ENCODE assay signal across 8 cellular contexts in the genomic region with DNA sequence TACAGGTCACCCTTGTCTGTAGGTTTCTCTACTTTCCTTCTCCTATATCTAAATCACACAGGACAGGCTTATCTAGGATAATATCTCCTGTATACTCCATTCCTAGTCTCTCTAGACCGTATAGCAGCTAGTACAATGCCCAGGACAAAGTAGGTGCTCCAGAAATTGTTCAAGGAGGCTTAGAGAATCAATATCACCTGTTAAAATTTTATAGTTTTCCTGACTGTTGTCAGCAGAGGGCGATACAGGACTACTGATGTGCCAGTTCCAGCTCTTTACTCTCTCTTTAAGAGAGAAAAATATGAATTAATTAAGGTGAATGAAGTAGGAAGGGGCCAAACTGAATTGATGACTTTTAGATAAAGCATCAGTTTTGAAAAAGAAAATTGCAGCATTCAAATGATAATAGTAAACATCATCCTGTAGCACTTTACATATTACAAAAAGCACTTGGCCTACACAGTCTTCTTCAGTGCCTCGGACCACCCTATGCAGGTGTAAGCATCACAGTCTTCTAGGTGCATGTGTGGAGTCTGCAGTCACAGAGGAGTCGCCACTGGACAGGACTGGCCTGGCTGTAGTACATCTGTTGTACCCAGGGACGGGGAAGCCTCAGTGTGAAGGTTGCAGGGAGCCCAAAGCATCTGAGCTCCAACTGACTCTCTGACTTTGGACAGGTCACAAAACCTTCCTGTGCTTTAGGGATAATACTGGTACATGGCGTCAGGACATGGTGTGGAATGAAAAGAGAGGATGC.
A peak's percentile ranks its signal among the peaks of the same experiment; 100 is the strongest.
DNase-seq lines count a peak whose midpoint lies in the region; ATAC-seq and TF ChIP-seq lines count a peak whose summit lies in the region.

No MANE protein-coding gene starts in this region.

- CTCF ChIA-PET in activated CD8-positive, alpha-beta T cell treated with anti-CD3 and anti-CD28 coated beads for 36 hours (lab: Charles Lee), result interaction anchor here (0.8 to 3.8 kb wide), 43 partner anchors 8 to 908 kb away, joined by 3 to 47 read pairs (median 3); a partner anchor contains a TSS

- no peak overlapping the region for H3K4me3 Mint-ChIP-seq in activated CD8-positive, alpha-beta T cell treated with anti-CD3 and anti-CD28 coated beads for 36 hours

- no peak overlapping the region for H3K27ac Mint-ChIP-seq in activated CD8-positive, alpha-beta T cell treated with anti-CD3 and anti-CD28 coated beads for 36 hours

- DNase-seq in AG10803 (ENCODE audit: low read depth) (peak; percentile 52), NCI-H2196 (lab: John Stamatoyannopoulos, UW; ENCODE audit: unreplicated experiment) (peak; percentile 51), foreskin melanocyte (peak; percentile 36), retinal pigment epithelial cell (ENCODE audit: low read depth) (no peak), SKM-1 (lab: John Stamatoyannopoulos, UW; ENCODE audit: unreplicated experiment) (no peak)
- DNase-seq in activated CD8-positive, alpha-beta T cell treated with anti-CD3 and anti-CD28 coated beads for 36 hours, result peak; percentile 54

- no peaks in the 10 kb centered on the region for H3K36me3 Mint-ChIP-seq in activated CD8-positive, alpha-beta T cell treated with anti-CD3 and anti-CD28 coated beads for 36 hours (ENCODE audit: low read depth)

- no peaks in the 10 kb centered on the region for H3K9me3 Mint-ChIP-seq in activated CD8-positive, alpha-beta T cell treated with anti-CD3 and anti-CD28 coated beads for 36 hours

- no peaks in the 10 kb centered on the region for H3K27me3 Mint-ChIP-seq in activated CD8-positive, alpha-beta T cell treated with anti-CD3 and anti-CD28 coated beads for 36 hours

- POLR2A ChIA-PET in activated CD8-positive, alpha-beta T cell treated with anti-CD3 and anti-CD28 coated beads for 36 hours (lab: Charles Lee), result interaction anchor here (0.5 to 1.7 kb wide), 5 partner anchors 107 to 666 kb away, joined by 3 to 4 read pairs (median 3); a partner anchor contains a TSS

- no peak overlapping the region for H3K4me3 ChIP-seq in AG10803 (ENCODE audit: low read length)
- H3K4me3 ChIP-seq in GM12875 (ENCODE audit: low read depth, low read length), result no peak overlapping the region
- no peak overlapping the region for H3K4me3 ChIP-seq in retinal pigment epithelial cell (ENCODE audit: low read length)

- peaks cover 24% of the 10 kb centered on the region for H3K4me1 Mint-ChIP-seq in activated CD8-positive, alpha-beta T cell treated with anti-CD3 and anti-CD28 coated beads for 36 hours (ENCODE audit: low read depth)

- TF ChIP-seq CTCF in AG10803 (conservative IDR thresholded peaks at IDR 0.05; ENCODE audit: low read length) (peak; percentile 74), GM12875 (IDR thresholded peaks at IDR 0.05; ENCODE audit: borderline replicate concordance, insufficient read depth, low read depth, low read length) (peak; percentile 35; the same call in 1 of the 2 replicates), retinal pigment epithelial cell (conservative IDR thresholded peaks at IDR 0.05; ENCODE audit: low read depth, low read length) (peak; percentile 65)
- peak; percentile 79 for TF ChIP-seq CTCF in activated CD8-positive, alpha-beta T cell treated with anti-CD3 and anti-CD28 coated beads for 36 hours (IDR thresholded peaks at IDR 0.05)

- intact Hi-C loops in activated CD8-positive, alpha-beta T cell treated with anti-CD3 and anti-CD28 coated beads for 36 hours (cut with micrococcal nuclease), result loop anchor here (2.0 to 10.0 kb wide), 3 partner anchors 661 to 908 kb away; no protein-coding TSS in a partner anchor

- ATAC-seq in activated CD8-positive, alpha-beta T cell treated with anti-CD3 and anti-CD28 coated beads for 36 hours, result peak; percentile 65
- ATAC-seq in GM18505 (IDR thresholded peaks at IDR 0.05; ENCODE audit: unreplicated experiment), result no peak

- TF ChIP-seq POLR2A in GM18505 (IDR thresholded peaks at IDR 0.05; ENCODE audit: borderline replicate concordance, extremely low read depth, insufficient read depth, insufficient read length), result no peak

Comparison
In these comparisons a context has a peak if more than half of its experiments do, and no peak if none do; other contexts are left out.
1. DNase-seq: peak in AG10803 (single experiment), NCI-H2196 (single experiment), activated CD8-positive, alpha-beta T cell treated with anti-CD3 and anti-CD28 coated beads for 36 hours (single experiment) and foreskin melanocyte (single experiment); none in retinal pigment epithelial cell (single experiment) and SKM-1 (single experiment).
2. Peak in every context shown above with its lines, with median percentiles within 50 percentile points of each other: CTCF ChIP-seq.